ENCODE assay signal across 24 cellular contexts in the genomic region with DNA sequence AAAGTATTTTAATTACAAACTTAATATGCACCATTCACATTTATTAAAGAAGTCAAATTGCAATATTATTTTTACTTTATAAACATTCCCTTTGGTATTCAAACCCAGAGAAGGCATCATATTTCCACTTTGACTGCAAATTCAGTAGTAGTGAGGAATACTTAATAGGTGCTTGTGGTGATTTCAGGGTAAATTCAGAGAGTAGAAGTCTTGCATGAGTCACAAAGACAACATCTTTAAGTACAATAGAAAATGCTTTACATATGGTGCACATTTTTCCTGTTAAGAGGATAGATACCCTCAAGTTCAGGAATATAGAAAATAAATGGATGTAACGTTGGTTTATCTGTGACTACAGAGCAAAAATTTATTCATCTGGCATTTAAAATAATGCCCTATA.
DNase-seq lines count a peak whose midpoint lies in the region; ATAC-seq, FAIRE-seq and TF ChIP-seq lines count a peak whose summit lies in the region.
"Had no signal": no experiment of that assay in that cellular context is flagged by ENCODE, and none has a peak within 500 bp of the region (broad histone marks: within the 10 kb centered on the region; RNA-seq: fewer than 3 reads in every experiment).

No MANE protein-coding gene starts in this region.

- no peaks in the 10 kb centered on the region for H3K27me3 ChIP-seq in brain microvascular endothelial cell (replicated peaks)
- H3K27me3 ChIP-seq: colonic mucosa, gastroesophageal sphincter, sigmoid colon, transverse colon had no signal

- in situ Hi-C loops in brain microvascular endothelial cell (cut with HindIII; ENCODE audit: low pct_ligation_motif_present, low sequenced_read_pairs): no loop called here

- DNase-seq in EH (ENCODE audit: low read depth) (peak; percentile 83), HTR-8/SVneo (ENCODE audit: insufficient read length, low spot score) (peak; percentile 0), brain microvascular endothelial cell (peak; percentile 1), iris pigment epithelial cell (ENCODE audit: low read depth) (peak; percentile 35), NCI-H2227 treated with DMSO at 0.1 percent for 48 hours (lab: John Stamatoyannopoulos, UW) (no peak), midbrain (lab: John Stamatoyannopoulos, UW) (no peak)
- DNase-seq: activated CD4-positive, alpha-beta T cell treated with anti-CD3 and anti-CD28 coated beads, Interleukin-2, amount 10 ng/mL, durations not matched to agents 24 days and 14 days; activated CD8-positive, alpha-beta memory T cell treated with anti-CD3 and anti-CD28 coated beads, Interleukin-2, amount 50 U/mL, for 48 hours; activated gamma-delta T cell treated with Interleukin-2 at 50 U/mL for 16 hours; aorta; colonic mucosa; DMS79 treated with DMSO at 0.1 percent for 48 hours; natural killer cell; NCI-H2081; NCI-H526 treated with DMSO at 0.1 percent for 48 hours; sigmoid colon; stimulated activated CD4-positive, alpha-beta T cell treated with anti-CD3 and anti-CD28 coated beads, Interleukin-2, amount 100 ng/mL, for 24 hours; stimulated activated naive CD8-positive, alpha-beta T cell treated with anti-CD3 and anti-CD28 coated beads, Interleukin-15, Interleukin-2, amounts not matched to agents 100 U/mL and 50 U/mL, for 24 hours; transverse colon had no signal

- no peak for ATAC-seq in HG02852 (IDR thresholded peaks at IDR 0.05; ENCODE audit: unreplicated experiment)
- no peak for ATAC-seq in GM18502 (IDR thresholded peaks at IDR 0.05; ENCODE audit: poor library complexity, unreplicated experiment)
- ATAC-seq: gastroesophageal sphincter; GM23338; natural killer cell; Right ventricle myocardium inferior; stimulated activated naive CD8-positive, alpha-beta T cell treated with anti-CD3 and anti-CD28 coated beads, Interleukin-15, Interleukin-2, amounts not matched to agents 100 U/mL and 50 U/mL, for 24 hours had no signal

- H3K36me3 ChIP-seq in brain microvascular endothelial cell (replicated peaks): no peaks in the 10 kb centered on the region
- H3K36me3 ChIP-seq: colonic mucosa, gastroesophageal sphincter, sigmoid colon, transverse colon had no signal

- no peak for TF ChIP-seq CTCF in brain microvascular endothelial cell (IDR thresholded peaks at IDR 0.05; ENCODE audit: low read depth, low read length, missing control alignments)

- FAIRE-seq in HTR-8/SVneo (lab: Jason Lieb, UNC): no peak

- no peak overlapping the region for H3K4me3 ChIP-seq in brain microvascular endothelial cell (ENCODE audit: low read depth, low read length)
- H3K4me3 ChIP-seq: colonic mucosa, gastroesophageal sphincter, GM23338, sigmoid colon, transverse colon had no signal

- no peak overlapping the region for H3K27ac ChIP-seq in brain microvascular endothelial cell
- H3K27ac ChIP-seq: colonic mucosa, gastroesophageal sphincter, sigmoid colon, transverse colon had no signal

Comparison
In these comparisons a context has a peak if more than half of its experiments do, and no peak if none do; other contexts are left out.
1. DNase-seq: peak in EH (single experiment), HTR-8/SVneo (single experiment), brain microvascular endothelial cell (single experiment) and iris pigment epithelial cell (single experiment); none in NCI-H2227 treated with DMSO at 0.1 percent for 48 hours (single experiment) and midbrain (single experiment).